Comparison of ENCODE assay signal across 12 cellular contexts in the genomic region with DNA sequence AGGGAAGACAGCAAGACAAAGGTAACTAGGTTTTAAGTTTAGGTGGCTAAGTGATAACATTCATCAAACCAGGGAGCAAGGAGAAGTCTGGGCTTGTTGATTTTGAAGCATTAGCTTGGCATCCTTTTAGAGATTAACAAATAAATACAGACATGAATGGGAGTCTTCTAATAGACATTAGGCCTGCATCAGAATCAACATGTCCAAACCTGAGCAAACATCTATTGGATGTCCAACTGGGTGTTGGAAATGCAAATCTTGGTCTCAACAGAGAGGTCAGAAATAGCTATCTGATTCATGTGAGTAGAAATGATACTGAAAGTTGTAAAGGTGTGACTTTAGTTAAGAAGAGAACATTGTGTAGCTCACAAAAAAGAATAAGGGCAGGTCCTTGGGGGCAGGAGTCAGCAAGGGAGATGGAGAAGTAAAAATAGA.
DNase-seq lines count a peak whose midpoint lies in the region; ATAC-seq and TF ChIP-seq lines count a peak whose summit lies in the region.
"Had no signal": no experiment of that assay in that cellular context is flagged by ENCODE, and none has a peak within 500 bp of the region (broad histone marks: within the 10 kb centered on the region; RNA-seq: fewer than 3 reads in every experiment).

No MANE protein-coding gene starts in this region.

- no peak overlapping the region for H3K4me3 ChIP-seq in neural progenitor cell
- no peak overlapping the region for H3K4me3 ChIP-seq in OCI-LY7 (ENCODE audit: low read depth, low read length, poor library complexity, severe bottlenecking)
- H3K4me3 ChIP-seq: spleen had no signal

- no peaks in the 10 kb centered on the region for H3K79me2 ChIP-seq in neural progenitor cell (ENCODE audit: low read depth)
- no peaks in the 10 kb centered on the region for H3K79me2 ChIP-seq in OCI-LY7 (ENCODE audit: insufficient read depth, low read depth, low read length)

- H3K4me1 Mint-ChIP-seq in neural progenitor cell: no peaks in the 10 kb centered on the region
- H3K4me1 Mint-ChIP-seq in activated CD4-positive, alpha-beta T cell treated with anti-CD3 and anti-CD28 coated beads, Interleukin-2, amount 10 ng/mL, durations not matched to agents 7 days and 5 days: no peaks in the 10 kb centered on the region

- DNase-seq in GM13977 (ENCODE audit: low spot score) (peak; percentile 12), HCEC 1CT (no peak), neural progenitor cell (ENCODE audit: low spot score) (no peak), OCI-LY7 (ENCODE audit: low spot score) (no peak)
- DNase-seq in activated CD4-positive, alpha-beta T cell treated with anti-CD3 and anti-CD28 coated beads, Interleukin-2, amount 10 ng/mL, durations not matched to agents 7 days and 5 days: no peak
- DNase-seq: Kasumi-1, NCI-H2227 treated with DMSO at 0.1 percent for 48 hours, spleen had no signal

- no peak for TF ChIP-seq CTCF in GM13977 (IDR thresholded peaks at IDR 0.05; ENCODE audit: extremely low read depth, insufficient read depth, missing control alignments)
- TF ChIP-seq CTCF in neural progenitor cell (IDR thresholded peaks at IDR 0.05): no peak
- TF ChIP-seq CTCF in OCI-LY7 (conservative IDR thresholded peaks at IDR 0.05; ENCODE audit: low read length): no peak

- H3K27ac Mint-ChIP-seq in neural progenitor cell: no peak overlapping the region
- no peak overlapping the region for H3K27ac Mint-ChIP-seq in activated CD4-positive, alpha-beta T cell treated with anti-CD3 and anti-CD28 coated beads, Interleukin-2, amount 10 ng/mL, durations not matched to agents 7 days and 5 days

- ATAC-seq in GM19452 (IDR thresholded peaks at IDR 0.05; ENCODE audit: unreplicated experiment) (peak; percentile 97), HG02840 (IDR thresholded peaks at IDR 0.05; ENCODE audit: low FRiP score, unreplicated experiment) (peak; percentile 78), HG03469 (IDR thresholded peaks at IDR 0.05; ENCODE audit: unreplicated experiment) (peak; percentile 87)

- H4K20me1 ChIP-seq in neural progenitor cell (ENCODE audit: low read depth): no peaks in the 10 kb centered on the region
- H4K20me1 ChIP-seq in OCI-LY7 (ENCODE audit: insufficient read depth, low read length): no peaks in the 10 kb centered on the region

- no peaks in the 10 kb centered on the region for H3K36me3 Mint-ChIP-seq in neural progenitor cell
- H3K36me3 Mint-ChIP-seq in activated CD4-positive, alpha-beta T cell treated with anti-CD3 and anti-CD28 coated beads, Interleukin-2, amount 10 ng/mL, durations not matched to agents 7 days and 5 days (ENCODE audit: low read depth): no peaks in the 10 kb centered on the region

- intact Hi-C loops in OCI-LY7 (cut with micrococcal nuclease; ENCODE audit: unreplicated experiment): no loop called here

- H3K27me3 Mint-ChIP-seq in neural progenitor cell (ENCODE audit: insufficient read depth, low read depth): peaks cover 4% of the 10 kb centered on the region
- no peaks in the 10 kb centered on the region for H3K27me3 Mint-ChIP-seq in activated CD4-positive, alpha-beta T cell treated with anti-CD3 and anti-CD28 coated beads, Interleukin-2, amount 10 ng/mL, durations not matched to agents 7 days and 5 days

- CTCF ChIA-PET in OCI-LY7 (lab: Charles Lee; ENCODE audit: unreplicated experiment): no interaction called here
- CTCF ChIA-PET in activated CD4-positive, alpha-beta T cell treated with anti-CD3 and anti-CD28 coated beads, Interleukin-2, amount 10 ng/mL, durations not matched to agents 7 days and 5 days (lab: Charles Lee): no interaction called here

- H3K27me3 ChIP-seq in neural progenitor cell: no peaks in the 10 kb centered on the region
- H3K27me3 ChIP-seq: spleen had no signal

- no peak overlapping the region for H3K9ac ChIP-seq in neural progenitor cell

- H3K9me3 ChIP-seq in neural progenitor cell (ENCODE audit: low read depth) (no peaks in the 10 kb centered on the region), OCI-LY7 (ENCODE audit: low read length) (no peaks in the 10 kb centered on the region)

- in situ Hi-C loops in GM13977 (cut with MboI; ENCODE audit: low pct_unique_long_range_greater_than_20kb, low sequenced_read_pairs, unreplicated experiment): no loop called here

- peaks cover 9% of the 10 kb centered on the region for H3K9me3 Mint-ChIP-seq in neural progenitor cell
- H3K9me3 Mint-ChIP-seq in activated CD4-positive, alpha-beta T cell treated with anti-CD3 and anti-CD28 coated beads, Interleukin-2, amount 10 ng/mL, durations not matched to agents 7 days and 5 days: peaks cover 3% of the 10 kb centered on the region

- POLR2A ChIA-PET in OCI-LY7 (lab: Charles Lee): no interaction called here
- POLR2A ChIA-PET in activated CD4-positive, alpha-beta T cell treated with anti-CD3 and anti-CD28 coated beads, Interleukin-2, amount 10 ng/mL, durations not matched to agents 7 days and 5 days (lab: Charles Lee): no interaction called here

- H3K27ac ChIP-seq in neural progenitor cell (no peak overlapping the region), OCI-LY7 (ENCODE audit: low read depth, low read length, poor library complexity, severe bottlenecking) (no peak overlapping the region)
- H3K27ac ChIP-seq: spleen, VCaP had no signal

- H3K36me3 ChIP-seq in neural progenitor cell (no peaks in the 10 kb centered on the region), OCI-LY7 (ENCODE audit: insufficient read depth, low read length) (no peaks in the 10 kb centered on the region)
- H3K36me3 ChIP-seq: spleen had no signal

- no peaks in the 10 kb centered on the region for H3K4me1 ChIP-seq in neural progenitor cell
- H3K4me1 ChIP-seq in OCI-LY7 (ENCODE audit: insufficient read depth, low read length, poor library complexity, severe bottlenecking): no peaks in the 10 kb centered on the region
- H3K4me1 ChIP-seq: spleen had no signal

- H3K4me2 ChIP-seq in neural progenitor cell: no peak overlapping the region
- H3K4me2 ChIP-seq in OCI-LY7 (ENCODE audit: low read length): no peak overlapping the region

- BruUV-seq in OCI-LY7 (replicated peaks; lab: Mats Ljungman, UMichigan): no TSS peak

- H2AFZ ChIP-seq in neural progenitor cell (replicated peaks): no peak overlapping the region
- no peak overlapping the region for H2AFZ ChIP-seq in OCI-LY7 (ENCODE audit: low read length)

- H3K9me2 ChIP-seq in OCI-LY7 (ENCODE audit: insufficient read depth, low read length): no peaks in the 10 kb centered on the region

- no peaks in the 10 kb centered on the region for H3F3A ChIP-seq in neural progenitor cell (ENCODE audit: low read depth)

- H3K4me3 Mint-ChIP-seq in neural progenitor cell: no peak overlapping the region
- H3K4me3 Mint-ChIP-seq in activated CD4-positive, alpha-beta T cell treated with anti-CD3 and anti-CD28 coated beads, Interleukin-2, amount 10 ng/mL, durations not matched to agents 7 days and 5 days: no peak overlapping the region
